ENCODE assay signal across 2 cellular contexts in the genomic region with DNA sequence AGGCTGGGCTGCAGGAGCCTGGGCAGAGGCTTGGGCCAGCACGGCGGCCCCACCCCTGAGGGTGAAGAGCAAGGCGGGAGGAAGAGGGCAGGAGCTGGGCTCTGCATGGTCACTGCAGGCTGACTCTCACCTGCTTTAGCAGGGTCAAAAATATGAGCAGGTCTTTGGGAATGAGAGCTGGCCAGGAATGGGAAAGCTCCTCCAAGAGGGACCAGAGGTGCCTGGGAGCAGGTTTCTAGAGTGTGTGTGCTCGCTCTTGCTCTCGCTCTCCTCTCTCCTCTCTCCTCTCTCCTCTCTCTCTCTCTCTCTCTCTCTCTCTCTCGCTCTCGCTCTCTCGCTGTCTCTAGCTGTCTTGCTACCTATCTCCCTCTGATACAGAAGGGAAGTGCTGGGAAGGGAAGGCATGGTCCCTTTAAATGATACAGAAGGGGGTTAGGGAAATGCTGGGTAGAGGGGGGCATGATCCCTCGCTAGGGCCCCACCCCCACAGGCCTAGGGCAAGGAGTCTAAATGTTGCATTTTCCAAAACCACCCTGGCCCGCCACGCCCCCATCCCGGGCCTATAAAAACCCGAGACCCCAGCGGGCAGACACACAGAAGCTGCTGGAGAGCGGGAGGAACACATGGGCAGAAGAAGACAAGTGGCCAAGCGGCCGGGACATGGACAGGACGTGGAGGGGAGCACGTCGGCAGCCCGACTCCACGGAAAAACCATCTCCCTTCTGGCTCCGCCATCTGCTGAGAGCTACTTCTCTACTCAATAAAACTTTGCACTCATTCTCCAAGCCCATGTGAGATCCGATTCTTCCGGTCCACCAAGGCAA.
TF ChIP-seq lines count a peak whose summit lies in the region.

No MANE protein-coding gene starts in this region.

TF ChIP-seq in SK-N-SH treated with all-trans-retinoic acid at 6 μM for 48 hours, 23 proteins besides CTCF, POLR2A, EP300 and RAD21 (continued from another document):
- TF ChIP-seq, protein P1, sequence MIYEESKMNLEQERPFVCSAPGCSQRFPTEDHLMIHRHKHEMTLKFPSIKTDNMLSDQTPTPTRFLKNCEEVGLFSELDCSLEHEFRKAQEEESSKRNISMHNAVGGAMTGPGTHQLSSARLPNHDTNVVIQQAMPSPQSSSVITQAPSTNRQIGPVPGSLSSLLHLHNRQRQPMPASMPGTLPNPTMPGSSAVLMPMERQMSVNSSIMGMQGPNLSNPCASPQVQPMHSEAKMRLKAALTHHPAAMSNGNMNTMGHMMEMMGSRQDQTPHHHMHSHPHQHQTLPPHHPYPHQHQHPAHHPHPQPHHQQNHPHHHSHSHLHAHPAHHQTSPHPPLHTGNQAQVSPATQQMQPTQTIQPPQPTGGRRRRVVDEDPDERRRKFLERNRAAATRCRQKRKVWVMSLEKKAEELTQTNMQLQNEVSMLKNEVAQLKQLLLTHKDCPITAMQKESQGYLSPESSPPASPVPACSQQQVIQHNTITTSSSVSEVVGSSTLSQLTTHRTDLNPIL (CRISPR knock-in tag; IDR thresholded peaks at IDR 0.05; ENCODE audit: low read depth), result no peak
- TF ChIP-seq TCF4 (CRISPR knock-in tag; IDR thresholded peaks at IDR 0.05; ENCODE audit: borderline replicate concordance), result no peak
- TF ChIP-seq ZNF8 (CRISPR knock-in tag; IDR thresholded peaks at IDR 0.05), result no peak
- no peak for TF ChIP-seq TOX (CRISPR knock-in tag; IDR thresholded peaks at IDR 0.05; ENCODE audit: borderline replicate concordance)
- no peak for TF ChIP-seq ZNF565 (CRISPR knock-in tag; conservative IDR thresholded peaks at IDR 0.05; ENCODE audit: low read depth)
- no peak for TF ChIP-seq ZFP30 (CRISPR knock-in tag; IDR thresholded peaks at IDR 0.05)
- no peak for TF ChIP-seq SNAI2 (CRISPR knock-in tag; IDR thresholded peaks at IDR 0.05)
- TF ChIP-seq, protein P2, sequence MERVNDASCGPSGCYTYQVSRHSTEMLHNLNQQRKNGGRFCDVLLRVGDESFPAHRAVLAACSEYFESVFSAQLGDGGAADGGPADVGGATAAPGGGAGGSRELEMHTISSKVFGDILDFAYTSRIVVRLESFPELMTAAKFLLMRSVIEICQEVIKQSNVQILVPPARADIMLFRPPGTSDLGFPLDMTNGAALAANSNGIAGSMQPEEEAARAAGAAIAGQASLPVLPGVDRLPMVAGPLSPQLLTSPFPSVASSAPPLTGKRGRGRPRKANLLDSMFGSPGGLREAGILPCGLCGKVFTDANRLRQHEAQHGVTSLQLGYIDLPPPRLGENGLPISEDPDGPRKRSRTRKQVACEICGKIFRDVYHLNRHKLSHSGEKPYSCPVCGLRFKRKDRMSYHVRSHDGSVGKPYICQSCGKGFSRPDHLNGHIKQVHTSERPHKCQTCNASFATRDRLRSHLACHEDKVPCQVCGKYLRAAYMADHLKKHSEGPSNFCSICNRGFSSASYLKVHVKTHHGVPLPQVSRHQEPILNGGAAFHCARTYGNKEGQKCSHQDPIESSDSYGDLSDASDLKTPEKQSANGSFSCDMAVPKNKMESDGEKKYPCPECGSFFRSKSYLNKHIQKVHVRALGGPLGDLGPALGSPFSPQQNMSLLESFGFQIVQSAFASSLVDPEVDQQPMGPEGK (CRISPR knock-in tag; IDR thresholded peaks at IDR 0.05; ENCODE audit: borderline replicate concordance), result no peak
- TF ChIP-seq, protein P3, sequence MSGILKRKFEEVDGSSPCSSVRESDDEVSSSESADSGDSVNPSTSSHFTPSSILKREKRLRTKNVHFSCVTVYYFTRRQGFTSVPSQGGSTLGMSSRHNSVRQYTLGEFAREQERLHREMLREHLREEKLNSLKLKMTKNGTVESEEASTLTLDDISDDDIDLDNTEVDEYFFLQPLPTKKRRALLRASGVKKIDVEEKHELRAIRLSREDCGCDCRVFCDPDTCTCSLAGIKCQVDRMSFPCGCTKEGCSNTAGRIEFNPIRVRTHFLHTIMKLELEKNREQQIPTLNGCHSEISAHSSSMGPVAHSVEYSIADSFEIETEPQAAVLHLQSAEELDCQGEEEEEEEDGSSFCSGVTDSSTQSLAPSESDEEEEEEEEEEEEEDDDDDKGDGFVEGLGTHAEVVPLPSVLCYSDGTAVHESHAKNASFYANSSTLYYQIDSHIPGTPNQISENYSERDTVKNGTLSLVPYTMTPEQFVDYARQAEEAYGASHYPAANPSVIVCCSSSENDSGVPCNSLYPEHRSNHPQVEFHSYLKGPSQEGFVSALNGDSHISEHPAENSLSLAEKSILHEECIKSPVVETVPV (CRISPR knock-in tag; IDR thresholded peaks at IDR 0.05), result no peak
- TF ChIP-seq, protein P4, sequence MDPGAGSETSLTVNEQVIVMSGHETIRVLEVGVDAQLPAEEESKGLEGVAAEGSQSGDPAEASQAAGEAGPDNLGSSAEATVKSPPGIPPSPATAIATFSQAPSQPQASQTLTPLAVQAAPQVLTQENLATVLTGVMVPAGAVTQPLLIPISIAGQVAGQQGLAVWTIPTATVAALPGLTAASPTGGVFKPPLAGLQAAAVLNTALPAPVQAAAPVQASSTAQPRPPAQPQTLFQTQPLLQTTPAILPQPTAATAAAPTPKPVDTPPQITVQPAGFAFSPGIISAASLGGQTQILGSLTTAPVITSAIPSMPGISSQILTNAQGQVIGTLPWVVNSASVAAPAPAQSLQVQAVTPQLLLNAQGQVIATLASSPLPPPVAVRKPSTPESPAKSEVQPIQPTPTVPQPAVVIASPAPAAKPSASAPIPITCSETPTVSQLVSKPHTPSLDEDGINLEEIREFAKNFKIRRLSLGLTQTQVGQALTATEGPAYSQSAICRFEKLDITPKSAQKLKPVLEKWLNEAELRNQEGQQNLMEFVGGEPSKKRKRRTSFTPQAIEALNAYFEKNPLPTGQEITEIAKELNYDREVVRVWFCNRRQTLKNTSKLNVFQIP (CRISPR knock-in tag; IDR thresholded peaks at IDR 0.05; ENCODE audit: borderline replicate concordance, low read depth), result no peak
- no peak for TF ChIP-seq ISL1 (CRISPR knock-in tag; IDR thresholded peaks at IDR 0.05)
- TF ChIP-seq ZC3H10 (CRISPR knock-in tag; IDR thresholded peaks at IDR 0.05), result no peak
- no peak for TF ChIP-seq ESRRG (CRISPR knock-in tag; IDR thresholded peaks at IDR 0.05)
- no peak for TF ChIP-seq PPARA (CRISPR knock-in tag; IDR thresholded peaks at IDR 0.05; ENCODE audit: borderline replicate concordance)
- no peak for TF ChIP-seq ARNTL (CRISPR knock-in tag; IDR thresholded peaks at IDR 0.05; ENCODE audit: borderline replicate concordance, low read depth)

TF ChIP-seq in HepG2, 621 proteins besides CTCF, POLR2A, EP300 and RAD21 (continued from another document):
- no peak for TF ChIP-seq KDM1A (CRISPR knock-in tag; IDR thresholded peaks at IDR 0.05)
- no peak for TF ChIP-seq HMG20B (CRISPR knock-in tag; conservative IDR thresholded peaks at IDR 0.05)
- TF ChIP-seq, protein P5, sequence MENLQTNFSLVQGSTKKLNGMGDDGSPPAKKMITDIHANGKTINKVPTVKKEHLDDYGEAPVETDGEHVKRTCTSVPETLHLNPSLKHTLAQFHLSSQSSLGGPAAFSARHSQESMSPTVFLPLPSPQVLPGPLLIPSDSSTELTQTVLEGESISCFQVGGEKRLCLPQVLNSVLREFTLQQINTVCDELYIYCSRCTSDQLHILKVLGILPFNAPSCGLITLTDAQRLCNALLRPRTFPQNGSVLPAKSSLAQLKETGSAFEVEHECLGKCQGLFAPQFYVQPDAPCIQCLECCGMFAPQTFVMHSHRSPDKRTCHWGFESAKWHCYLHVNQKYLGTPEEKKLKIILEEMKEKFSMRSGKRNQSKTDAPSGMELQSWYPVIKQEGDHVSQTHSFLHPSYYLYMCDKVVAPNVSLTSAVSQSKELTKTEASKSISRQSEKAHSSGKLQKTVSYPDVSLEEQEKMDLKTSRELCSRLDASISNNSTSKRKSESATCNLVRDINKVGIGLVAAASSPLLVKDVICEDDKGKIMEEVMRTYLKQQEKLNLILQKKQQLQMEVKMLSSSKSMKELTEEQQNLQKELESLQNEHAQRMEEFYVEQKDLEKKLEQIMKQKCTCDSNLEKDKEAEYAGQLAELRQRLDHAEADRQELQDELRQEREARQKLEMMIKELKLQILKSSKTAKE (CRISPR knock-in tag; IDR thresholded peaks at IDR 0.05; ENCODE audit: borderline replicate concordance), result no peak
